Comparison of ENCODE assay signal across 23 cellular contexts in genomic region chr3:187966636-187967035, GRCh38.
DNase-seq lines count a peak whose midpoint lies in the region; ATAC-seq and TF ChIP-seq lines count a peak whose summit lies in the region.
"Had no signal": no experiment of that assay in that cellular context is flagged by ENCODE, and none has a peak within 500 bp of the region (broad histone marks: within the 10 kb centered on the region; RNA-seq: fewer than 3 reads in every experiment).

No MANE protein-coding gene starts in this region.

- DNase-seq in heart left ventricle: no peak
- DNase-seq in cardiac septum (ENCODE audit: low spot score): no peak
- peak; percentile 68 to 72 for DNase-seq in NCI-H446 (lab: John Stamatoyannopoulos, UW)
- DNase-seq in right cardiac atrium: no peak
- DNase-seq: activated B cell treated with CpG ODN at 0.5 μM for 24 hours; activated CD8-positive, alpha-beta T cell treated with anti-CD3 and anti-CD28 coated beads, Interleukin-2, amount 10 ng/mL, durations not matched to agents 7 days and 5 days; activated naive CD4-positive, alpha-beta T cell treated with Interleukin-2 at 50 U/mL for 16 hours; activated T-cell treated with anti-CD3 and anti-CD28 coated beads, Interleukin-2, amount 50 U/mL, for 24 hours; aorta; DMS79 treated with DMSO at 0.1 percent for 48 hours; effector CD4-positive, alpha-beta T cell; left colon; midbrain; NCI-H146; NCI-H526 treated with DMSO at 0.1 percent for 48 hours; PC-9; T-helper 2 cell had no signal

- TF ChIP-seq CTCF in heart left ventricle (IDR thresholded peaks at IDR 0.05): no peak

- WGBS in heart left ventricle, 4 donors: 36 to 39% (median 37%) methylated on average over 4 of the region's 4 CpGs
- 41% methylated on average over 4 of the region's 4 CpGs for WGBS in right cardiac atrium

- no peaks in the 10 kb centered on the region for H3K36me3 ChIP-seq in heart left ventricle
- H3K36me3 ChIP-seq: gastroesophageal sphincter had no signal

- H3K27ac ChIP-seq in heart left ventricle (peak overlapping the region in 7 of 12 donors; percentile 30 to 94 (median 67)), right cardiac atrium (ENCODE audit: low read length) (peak overlapping the region; percentile 19)
- H3K27ac ChIP-seq: gastroesophageal sphincter, KMS-11, PC-9 had no signal

- TF ChIP-seq POLR2A in heart left ventricle (IDR thresholded peaks at IDR 0.05): no peak

- H3K27me3 ChIP-seq in heart left ventricle: no peaks in the 10 kb centered on the region
- H3K27me3 ChIP-seq in right cardiac atrium (ENCODE audit: control insufficient read depth, insufficient read depth): no peaks in the 10 kb centered on the region
- H3K27me3 ChIP-seq: gastroesophageal sphincter had no signal

- H3K4me3 ChIP-seq in heart left ventricle: no peak overlapping the region
- no peak overlapping the region for H3K4me3 ChIP-seq in right cardiac atrium (ENCODE audit: low read length)
- H3K4me3 ChIP-seq: gastroesophageal sphincter, PC-9 had no signal

- intact Hi-C loops in heart left ventricle (cut with DNase I) (loop anchor here in 1 of 10 donors (5.0 kb wide), 1 partner anchor 219 kb away; the partner anchor contains the start of gene BCL6), cardiac septum (cut with DNase I) (loop anchor here (10.0 kb wide), 1 partner anchor 298 kb away; no protein-coding TSS in a partner anchor), right cardiac atrium (cut with DNase I) (loop anchor here in 1 of 4 donors (10.0 kb wide), 1 partner anchor 222 kb away; the partner anchor contains the start of gene BCL6)

- peaks cover 0 to 51% (median 8%) of the 10 kb centered on the region in 12 donors for H3K4me1 ChIP-seq in heart left ventricle
- H3K4me1 ChIP-seq in right cardiac atrium (ENCODE audit: control insufficient read depth, insufficient read depth, low read length): peaks cover 6% of the 10 kb centered on the region

- no peaks in the 10 kb centered on the region for H3K9me3 ChIP-seq in heart left ventricle
- H3K9me3 ChIP-seq in right cardiac atrium (ENCODE audit: control insufficient read depth, low read length): no peaks in the 10 kb centered on the region
- H3K9me3 ChIP-seq: gastroesophageal sphincter had no signal

- no peak for ATAC-seq in heart left ventricle
- no peak for ATAC-seq in right cardiac atrium
- ATAC-seq in GM19397 (IDR thresholded peaks at IDR 0.05; ENCODE audit: unreplicated experiment): no peak
- no peak for ATAC-seq in GM21717 (IDR thresholded peaks at IDR 0.05; ENCODE audit: unreplicated experiment)
- ATAC-seq in HG03280 (IDR thresholded peaks at IDR 0.05; ENCODE audit: unreplicated experiment): no peak
- ATAC-seq: activated CD8-positive, alpha-beta T cell treated with anti-CD3 and anti-CD28 coated beads, Interleukin-2, amount 10 ng/mL, durations not matched to agents 7 days and 5 days; esophagus mucosa; gastroesophageal sphincter; left colon had no signal

Comparison
In these comparisons a context has a peak if more than half of its experiments do, and no peak if none do; other contexts are left out.
1. DNase-seq: peak in NCI-H446 (2 of 2); none in heart left ventricle (0 of 5), cardiac septum (single experiment) and right cardiac atrium (0 of 3).